ENCODE assay signal across 1 cellular context in genomic region chr4:110184791-110185155, GRCh38.
TF ChIP-seq lines count a peak whose summit lies in the region.

No MANE protein-coding gene starts in this region.

TF ChIP-seq in endothelial cell of umbilical vein, 7 proteins besides CTCF, POLR2A, EP300 and RAD21 (continued from another document):
- TF ChIP-seq EZH2 (IDR thresholded peaks at IDR 0.05; ENCODE audit: borderline replicate concordance, low read depth, low read length, severe bottlenecking) = no peak
- TF ChIP-seq POLR2AphosphoS5 (IDR thresholded peaks at IDR 0.05; ENCODE audit: insufficient read depth, low read depth, low read length) = no peak
- no peak for TF ChIP-seq MAX (IDR thresholded peaks at IDR 0.05; ENCODE audit: insufficient read depth, insufficient read length)
- no peak for TF ChIP-seq MYC (IDR thresholded peaks at IDR 0.05; ENCODE audit: low read depth, low read length)
- TF ChIP-seq GATA2 (IDR thresholded peaks at IDR 0.05; ENCODE audit: insufficient read depth, insufficient read length, low read depth, low read length) = no peak
